17 cellular contexts compared by ENCODE assay signal in the genomic region with DNA sequence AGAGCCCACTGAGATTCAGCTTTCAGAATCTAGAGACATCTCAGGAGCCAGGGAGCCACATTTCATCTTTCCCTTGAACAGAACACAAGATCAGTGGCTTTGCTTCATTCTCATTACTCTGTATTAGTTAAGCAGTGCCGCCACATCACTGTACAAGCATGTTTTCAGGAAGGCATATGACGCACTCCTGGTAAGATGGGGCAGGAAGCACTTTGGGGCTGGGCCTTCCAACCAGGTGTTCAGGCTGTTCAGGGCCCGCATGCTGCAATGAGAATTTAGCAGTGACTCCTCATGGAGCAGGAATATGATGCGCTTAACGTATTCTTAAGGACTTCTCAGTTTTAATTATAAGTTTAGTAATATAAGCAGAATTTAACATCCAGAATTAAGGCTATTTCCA. TPM values are rescaled to one million over a fixed set of nuclear protein-coding genes. Genes with fewer than 3 reads are reported as not detected.
DNase-seq lines count a peak whose midpoint lies in the region; ATAC-seq lines count a peak whose summit lies in the region.
"Had no signal": no experiment of that assay in that cellular context is flagged by ENCODE, and none has a peak within 500 bp of the region (broad histone marks: within the 10 kb centered on the region; RNA-seq: fewer than 3 reads in every experiment).

No MANE protein-coding gene starts in this region.

- CTCF ChIA-PET in activated CD4-positive, alpha-beta memory T cell treated with anti-CD3 and anti-CD28 coated beads for 36 hours (lab: Charles Lee), result interaction anchor here (3.5 kb wide), 1 partner anchor 13 kb away, joined by 15 read pairs; no protein-coding TSS in a partner anchor
- CTCF ChIA-PET in activated CD4-positive, alpha-beta memory T cell treated with anti-CD3 and anti-CD28 coated beads, Interleukin-2, amount 10 ng/mL, durations not matched to agents 7 days and 5 days (lab: Charles Lee), result no interaction called here

- no peaks in the 10 kb centered on the region for H3K27me3 Mint-ChIP-seq in activated CD4-positive, alpha-beta memory T cell treated with anti-CD3 and anti-CD28 coated beads for 36 hours
- no peaks in the 10 kb centered on the region for H3K27me3 Mint-ChIP-seq in activated CD4-positive, alpha-beta memory T cell treated with anti-CD3 and anti-CD28 coated beads, Interleukin-2, amount 10 ng/mL, durations not matched to agents 7 days and 5 days
- no peaks in the 10 kb centered on the region for H3K27me3 Mint-ChIP-seq in T-helper 2 cell treated with Interferon-gamma antibody and Interleukin-4, amounts not matched to agents 5 μg/mL and 100 μg/mL, for 36 hours (ENCODE audit: low read depth)
- no peaks in the 10 kb centered on the region for H3K27me3 Mint-ChIP-seq in activated T-helper 17 cell treated with anti-CD3 and anti-CD28 coated beads, Interleukin-2, amount 50 U/mL, for 72 hours
- H3K27me3 Mint-ChIP-seq: B cell; CD4-positive, alpha-beta T cell had no signal

- H3K9me3 Mint-ChIP-seq in activated CD4-positive, alpha-beta memory T cell treated with anti-CD3 and anti-CD28 coated beads for 36 hours, result no peaks in the 10 kb centered on the region
- no peaks in the 10 kb centered on the region for H3K9me3 Mint-ChIP-seq in activated CD4-positive, alpha-beta memory T cell treated with anti-CD3 and anti-CD28 coated beads, Interleukin-2, amount 10 ng/mL, durations not matched to agents 7 days and 5 days
- H3K9me3 Mint-ChIP-seq in T-helper 2 cell treated with Interferon-gamma antibody and Interleukin-4, amounts not matched to agents 5 μg/mL and 100 μg/mL, for 36 hours, result no peaks in the 10 kb centered on the region
- no peaks in the 10 kb centered on the region for H3K9me3 Mint-ChIP-seq in activated T-helper 17 cell treated with anti-CD3 and anti-CD28 coated beads, Interleukin-2, amount 50 U/mL, for 72 hours
- H3K9me3 Mint-ChIP-seq: CD4-positive, alpha-beta T cell had no signal

- no peak overlapping the region for H3K4me3 Mint-ChIP-seq in activated CD4-positive, alpha-beta memory T cell treated with anti-CD3 and anti-CD28 coated beads for 36 hours
- H3K4me3 Mint-ChIP-seq in activated CD4-positive, alpha-beta memory T cell treated with anti-CD3 and anti-CD28 coated beads, Interleukin-2, amount 10 ng/mL, durations not matched to agents 7 days and 5 days, result no peak overlapping the region
- H3K4me3 Mint-ChIP-seq in T-helper 2 cell treated with Interferon-gamma antibody and Interleukin-4, amounts not matched to agents 5 μg/mL and 100 μg/mL, for 36 hours, result no peak overlapping the region
- peak overlapping the region; percentile 80 for H3K4me3 Mint-ChIP-seq in activated T-helper 17 cell treated with anti-CD3 and anti-CD28 coated beads, Interleukin-2, amount 50 U/mL, for 72 hours
- H3K4me3 Mint-ChIP-seq: B cell; CD4-positive, alpha-beta T cell; GM23338 had no signal

- H3K4me1 Mint-ChIP-seq in activated CD4-positive, alpha-beta memory T cell treated with anti-CD3 and anti-CD28 coated beads for 36 hours (ENCODE audit: low read depth), result peaks cover 85% of the 10 kb centered on the region
- peaks cover 58% of the 10 kb centered on the region for H3K4me1 Mint-ChIP-seq in activated CD4-positive, alpha-beta memory T cell treated with anti-CD3 and anti-CD28 coated beads, Interleukin-2, amount 10 ng/mL, durations not matched to agents 7 days and 5 days
- H3K4me1 Mint-ChIP-seq in T-helper 2 cell treated with Interferon-gamma antibody and Interleukin-4, amounts not matched to agents 5 μg/mL and 100 μg/mL, for 36 hours (ENCODE audit: low read depth), result peaks cover 42% of the 10 kb centered on the region
- H3K4me1 Mint-ChIP-seq in activated T-helper 17 cell treated with anti-CD3 and anti-CD28 coated beads, Interleukin-2, amount 50 U/mL, for 72 hours, result peaks cover 46% of the 10 kb centered on the region
- H3K4me1 Mint-ChIP-seq: B cell, GM23338 had no signal

- POLR2A ChIA-PET in activated CD4-positive, alpha-beta memory T cell treated with anti-CD3 and anti-CD28 coated beads for 36 hours (lab: Charles Lee), result interaction anchor here (6.1 kb wide), 1 partner anchor 27 kb away, joined by 127 read pairs; no protein-coding TSS in a partner anchor
- POLR2A ChIA-PET in activated CD4-positive, alpha-beta memory T cell treated with anti-CD3 and anti-CD28 coated beads, Interleukin-2, amount 10 ng/mL, durations not matched to agents 7 days and 5 days (lab: Charles Lee), result interaction anchor here (0.9 kb wide), 1 partner anchor 24 kb away, joined by 3 read pairs; no protein-coding TSS in a partner anchor

- H3K27ac Mint-ChIP-seq in activated CD4-positive, alpha-beta memory T cell treated with anti-CD3 and anti-CD28 coated beads for 36 hours, result peak overlapping the region; percentile 97
- H3K27ac Mint-ChIP-seq in activated CD4-positive, alpha-beta memory T cell treated with anti-CD3 and anti-CD28 coated beads, Interleukin-2, amount 10 ng/mL, durations not matched to agents 7 days and 5 days, result no peak overlapping the region
- peak overlapping the region; percentile 37 for H3K27ac Mint-ChIP-seq in T-helper 2 cell treated with Interferon-gamma antibody and Interleukin-4, amounts not matched to agents 5 μg/mL and 100 μg/mL, for 36 hours
- peak overlapping the region; percentile 92 for H3K27ac Mint-ChIP-seq in activated T-helper 17 cell treated with anti-CD3 and anti-CD28 coated beads, Interleukin-2, amount 50 U/mL, for 72 hours
- H3K27ac Mint-ChIP-seq: B cell; CD4-positive, alpha-beta T cell; GM23338 had no signal

- H3K36me3 Mint-ChIP-seq in activated CD4-positive, alpha-beta memory T cell treated with anti-CD3 and anti-CD28 coated beads for 36 hours, result peaks cover 50% of the 10 kb centered on the region
- H3K36me3 Mint-ChIP-seq in activated CD4-positive, alpha-beta memory T cell treated with anti-CD3 and anti-CD28 coated beads, Interleukin-2, amount 10 ng/mL, durations not matched to agents 7 days and 5 days (ENCODE audit: low read depth), result peaks cover 50% of the 10 kb centered on the region
- peaks cover 49% of the 10 kb centered on the region for H3K36me3 Mint-ChIP-seq in T-helper 2 cell treated with Interferon-gamma antibody and Interleukin-4, amounts not matched to agents 5 μg/mL and 100 μg/mL, for 36 hours (ENCODE audit: low read depth)
- peaks cover 70% of the 10 kb centered on the region for H3K36me3 Mint-ChIP-seq in activated T-helper 17 cell treated with anti-CD3 and anti-CD28 coated beads, Interleukin-2, amount 50 U/mL, for 72 hours (ENCODE audit: low read depth)

- intact Hi-C loops in activated CD4-positive, alpha-beta memory T cell treated with anti-CD3 and anti-CD28 coated beads for 36 hours (cut with micrococcal nuclease), result loop anchor here (1.0 kb wide), 3 partner anchors 29 to 371 kb away; no protein-coding TSS in a partner anchor

- peak; percentile 30 for DNase-seq in activated CD4-positive, alpha-beta memory T cell treated with anti-CD3 and anti-CD28 coated beads for 36 hours
- DNase-seq in activated CD4-positive, alpha-beta memory T cell treated with anti-CD3 and anti-CD28 coated beads, Interleukin-2, amount 10 ng/mL, durations not matched to agents 7 days and 5 days, result no peak
- DNase-seq in T-helper 2 cell treated with Interferon-gamma antibody and Interleukin-4, amounts not matched to agents 5 μg/mL and 100 μg/mL, for 36 hours (ENCODE audit: low spot score), result no peak
- DNase-seq in stimulated activated CD8-positive, alpha-beta memory T cell treated with anti-CD3 and anti-CD28 coated beads, Interleukin-4, amount 100 ng/mL, for 48 hours, result peak; percentile 46
- no peak for DNase-seq in DMS114 treated with DMSO at 0.1 percent for 48 hours (lab: John Stamatoyannopoulos, UW; ENCODE audit: unreplicated experiment)
- no peak for DNase-seq in activated effector memory CD4-positive, alpha-beta T cell treated with anti-CD3 and anti-CD28 coated beads, Interleukin-2, amount 50 U/mL, for 16 hours
- DNase-seq: C1 segment of cervical spinal cord; Calu3; CD4-positive, alpha-beta T cell; DMS 273 treated with DMSO at 0.1 percent for 48 hours; DMS79 had no signal

- ATAC-seq in activated T-helper 17 cell treated with anti-CD3 and anti-CD28 coated beads, Interleukin-2, amount 50 U/mL, for 72 hours (replicated peaks), result no peak
- ATAC-seq: GM12878, GM23338 had no signal

RNA-seq across cellular contexts. Expression of gene GNRH2, which starts 29.7 kb away (rescaled TPM):
- 10 to 100 TPM; 17.3 to 24.0 TPM for total RNA-seq in activated CD4-positive, alpha-beta memory T cell treated with anti-CD3 and anti-CD28 coated beads for 36 hours
- 1 to 10 TPM; 2.3 to 3.0 TPM for total RNA-seq in activated CD4-positive, alpha-beta memory T cell treated with anti-CD3 and anti-CD28 coated beads, Interleukin-2, amount 10 ng/mL, durations not matched to agents 7 days and 5 days
- 10 to 100 TPM in 1 of 2 donors, under 1 TPM in 1; 0.61 to 13.7 TPM for total RNA-seq in activated T-helper 17 cell treated with anti-CD3 and anti-CD28 coated beads, Interleukin-2, amount 50 U/mL, for 72 hours
- total RNA-seq: CD4-positive, alpha-beta T cell; G401; GM23338; H7 had no signal

RNA-seq across cellular contexts. Expression of gene MRPS26, which starts 32.1 kb away (rescaled TPM):
- total RNA-seq in activated CD4-positive, alpha-beta memory T cell treated with anti-CD3 and anti-CD28 coated beads for 36 hours, result 100 to 1,000 TPM; 155 to 158 TPM
- total RNA-seq in activated CD4-positive, alpha-beta memory T cell treated with anti-CD3 and anti-CD28 coated beads, Interleukin-2, amount 10 ng/mL, durations not matched to agents 7 days and 5 days, result 10 to 100 TPM; 33.7 to 35.3 TPM
- 10 to 100 TPM; 52.9 to 66.4 TPM for total RNA-seq in activated T-helper 17 cell treated with anti-CD3 and anti-CD28 coated beads, Interleukin-2, amount 50 U/mL, for 72 hours

RNA-seq across cellular contexts. Expression of gene OXT, which starts 57.6 kb away (rescaled TPM):
- 1 to 10 TPM in 1 of 2 experiments, not detected in 1; 1.0 TPM for total RNA-seq in activated CD4-positive, alpha-beta memory T cell treated with anti-CD3 and anti-CD28 coated beads for 36 hours
- total RNA-seq in activated CD4-positive, alpha-beta memory T cell treated with anti-CD3 and anti-CD28 coated beads, Interleukin-2, amount 10 ng/mL, durations not matched to agents 7 days and 5 days, result not detected
- total RNA-seq in activated T-helper 17 cell treated with anti-CD3 and anti-CD28 coated beads, Interleukin-2, amount 50 U/mL, for 72 hours, result not detected
- total RNA-seq: Calu3, G401, GM12878, GM23338 had no signal

Comparison
In these comparisons a context has a peak if more than half of its experiments do, and no peak if none do; other contexts are left out.
1. DNase-seq: peak in activated CD4-positive, alpha-beta memory T cell treated with anti-CD3 and anti-CD28 coated beads for 36 hours (single experiment) and stimulated activated CD8-positive, alpha-beta memory T cell treated with anti-CD3 and anti-CD28 coated beads, Interleukin-4, amount 100 ng/mL, for 48 hours (single experiment); none in activated CD4-positive, alpha-beta memory T cell treated with anti-CD3 and anti-CD28 coated beads, Interleukin-2, amount 10 ng/mL, durations not matched to agents 7 days and 5 days (single experiment), T-helper 2 cell treated with Interferon-gamma antibody and Interleukin-4, amounts not matched to agents 5 μg/mL and 100 μg/mL, for 36 hours (single experiment), DMS114 treated with DMSO at 0.1 percent for 48 hours (single experiment) and activated effector memory CD4-positive, alpha-beta T cell treated with anti-CD3 and anti-CD28 coated beads, Interleukin-2, amount 50 U/mL, for 16 hours (single experiment).